Comparison of ENCODE assay signal across 17 cellular contexts in the genomic region with DNA sequence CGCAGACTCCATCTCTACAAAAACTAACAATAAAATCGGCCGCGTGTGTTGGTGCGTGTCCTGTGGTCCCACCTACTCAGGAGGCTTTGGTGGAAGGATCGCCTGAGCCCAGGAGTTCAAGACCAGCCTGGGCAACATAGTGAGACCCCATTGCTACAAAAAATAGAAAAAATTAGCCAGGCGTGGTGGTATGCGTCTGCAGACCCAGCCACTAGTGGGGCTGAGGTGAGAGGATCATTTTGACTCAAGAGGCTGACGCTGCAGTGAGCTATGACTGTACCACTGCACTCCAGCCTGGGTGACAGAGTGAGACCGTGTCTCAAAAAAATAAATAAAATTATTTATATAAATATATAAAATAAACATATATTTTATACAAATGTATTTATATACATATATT. TPM values are rescaled to one million over a fixed set of nuclear protein-coding genes. Genes with fewer than 3 reads are reported as not detected.
DNase-seq lines count a peak whose midpoint lies in the region; ATAC-seq and TF ChIP-seq lines count a peak whose summit lies in the region.
"Had no signal": no experiment of that assay in that cellular context is flagged by ENCODE, and none has a peak within 500 bp of the region (broad histone marks: within the 10 kb centered on the region; RNA-seq: fewer than 3 reads in every experiment).

No MANE protein-coding gene starts in this region.

- peaks cover 5 to 18% of the 10 kb centered on the region in 2 donors for H3K36me3 Mint-ChIP-seq in activated T-cell treated with anti-CD3 and anti-CD28 coated beads, Interleukin-2, amount 50 U/mL, for 72 hours (ENCODE audit: insufficient read depth in 2 of 2)
- peaks cover 24% of the 10 kb centered on the region for H3K36me3 Mint-ChIP-seq in activated T-cell treated with anti-CD3 and anti-CD28 coated beads, Interleukin-2, amount 50 U/mL, for 4 hours (ENCODE audit: insufficient read depth)
- H3K36me3 Mint-ChIP-seq in chondrocyte (ENCODE audit: low read depth), result peaks cover 11% of the 10 kb centered on the region

- peak; percentile 56 to 65 for ATAC-seq in activated T-cell treated with anti-CD3 and anti-CD28 coated beads, Interleukin-2, amount 50 U/mL, for 72 hours (replicated peaks in 1 of 2)
- no peak for ATAC-seq in activated T-cell treated with anti-CD3 and anti-CD28 coated beads, Interleukin-2, amount 50 U/mL, for 4 hours
- ATAC-seq: CD8-positive, alpha-beta T cell had no signal

- TF ChIP-seq CTCF in chondrocyte (IDR thresholded peaks at IDR 0.05), result no peak

- no peaks in the 10 kb centered on the region for H3K27me3 Mint-ChIP-seq in activated T-cell treated with anti-CD3 and anti-CD28 coated beads, Interleukin-2, amount 50 U/mL, for 72 hours (ENCODE audit: low read depth)
- H3K27me3 Mint-ChIP-seq in activated T-cell treated with anti-CD3 and anti-CD28 coated beads, Interleukin-2, amount 50 U/mL, for 4 hours (ENCODE audit: low read depth), result no peaks in the 10 kb centered on the region
- H3K27me3 Mint-ChIP-seq in chondrocyte (ENCODE audit: low read depth), result no peaks in the 10 kb centered on the region

- H3K27ac Mint-ChIP-seq in activated T-cell treated with anti-CD3 and anti-CD28 coated beads, Interleukin-2, amount 50 U/mL, for 72 hours, result no peak overlapping the region
- H3K27ac Mint-ChIP-seq in chondrocyte (ENCODE audit: unreplicated experiment), result no peak overlapping the region
- H3K27ac Mint-ChIP-seq: CD8-positive, alpha-beta T cell had no signal

- DNase-seq in activated T-cell treated with anti-CD3 and anti-CD28 coated beads, Interleukin-2, amount 50 U/mL, for 72 hours, result no peak
- DNase-seq in activated T-cell treated with anti-CD3 and anti-CD28 coated beads, Interleukin-2, amount 50 U/mL, for 4 hours, result no peak
- DNase-seq in stimulated activated CD4-positive, alpha-beta T cell treated with anti-CD3 and anti-CD28 coated beads, Interleukin-15, amount 100 ng/mL, for 24 hours, result peak; percentile 28
- DNase-seq in stimulated activated CD4-positive, alpha-beta T cell treated with anti-CD3 and anti-CD28 coated beads, Interleukin-12 subunit alpha, Interleukin-12 subunit beta, amount 100 ng/mL, for 4 hours, result no peak
- DNase-seq in chondrocyte (ENCODE audit: low spot score) (peak; percentile 30), midbrain (lab: John Stamatoyannopoulos, UW) (no peak), hepatic stellate cell (ENCODE audit: low spot score) (no peak), dedifferentiated amniotic fluid mesenchymal stem cell (ENCODE audit: extremely low spot score) (no peak)
- DNase-seq: CD8-positive, alpha-beta T cell; DMS79; NCI-H1048; NCI-H1436 treated with DMSO at 0.1 percent for 48 hours; NCI-H2029 treated with DMSO at 0.1 percent for 48 hours; NCI-H2171 treated with DMSO at 0.1 percent for 48 hours; NCI-H446 treated with DMSO at 0.1 percent for 48 hours; NCI-H748 treated with DMSO at 0.1 percent for 48 hours; RPMI8226 had no signal

- no peaks in the 10 kb centered on the region for H3K9me3 Mint-ChIP-seq in activated T-cell treated with anti-CD3 and anti-CD28 coated beads, Interleukin-2, amount 50 U/mL, for 72 hours
- H3K9me3 Mint-ChIP-seq in activated T-cell treated with anti-CD3 and anti-CD28 coated beads, Interleukin-2, amount 50 U/mL, for 4 hours, result no peaks in the 10 kb centered on the region
- no peaks in the 10 kb centered on the region for H3K9me3 Mint-ChIP-seq in chondrocyte (ENCODE audit: low read depth)
- H3K9me3 Mint-ChIP-seq: CD8-positive, alpha-beta T cell had no signal

- no peaks in the 10 kb centered on the region for H3K4me1 Mint-ChIP-seq in activated T-cell treated with anti-CD3 and anti-CD28 coated beads, Interleukin-2, amount 50 U/mL, for 72 hours (ENCODE audit: low read depth)
- H3K4me1 Mint-ChIP-seq in activated T-cell treated with anti-CD3 and anti-CD28 coated beads, Interleukin-2, amount 50 U/mL, for 4 hours (ENCODE audit: low read depth), result no peaks in the 10 kb centered on the region
- H3K4me1 Mint-ChIP-seq in chondrocyte (ENCODE audit: low read depth), result no peaks in the 10 kb centered on the region

- no peak overlapping the region for H3K4me3 Mint-ChIP-seq in activated T-cell treated with anti-CD3 and anti-CD28 coated beads, Interleukin-2, amount 50 U/mL, for 72 hours
- no peak overlapping the region for H3K4me3 Mint-ChIP-seq in activated T-cell treated with anti-CD3 and anti-CD28 coated beads, Interleukin-2, amount 50 U/mL, for 4 hours
- no peak overlapping the region for H3K4me3 Mint-ChIP-seq in chondrocyte (ENCODE audit: unreplicated experiment)
- H3K4me3 Mint-ChIP-seq: CD8-positive, alpha-beta T cell had no signal

RNA-seq across cellular contexts. Expression of a gene that starts 22.3 kb away (rescaled TPM):
- total RNA-seq in activated T-cell treated with anti-CD3 and anti-CD28 coated beads, Interleukin-2, amount 50 U/mL, for 72 hours, result 100 to 1,000 TPM in 1 of 2 donors, 10 to 100 TPM in 1; 70.4 to 101 TPM
- 10 to 100 TPM; 33.0 to 53.2 (median 36.9) TPM for total RNA-seq in activated T-cell treated with anti-CD3 and anti-CD28 coated beads, Interleukin-2, amount 50 U/mL, for 4 hours
- total RNA-seq in chondrocyte, result 19.6 to 29.0 TPM (median 20.2 TPM) in 3 replicates

RNA-seq across cellular contexts. Expression of a gene that starts 38.5 kb away (rescaled TPM):
- 100 to 1,000 TPM; 402 to 411 TPM for total RNA-seq in activated T-cell treated with anti-CD3 and anti-CD28 coated beads, Interleukin-2, amount 50 U/mL, for 72 hours
- total RNA-seq in activated T-cell treated with anti-CD3 and anti-CD28 coated beads, Interleukin-2, amount 50 U/mL, for 4 hours, result 100 to 1,000 TPM; 518 to 544 (median 518) TPM
- total RNA-seq in chondrocyte, result 270 to 332 TPM (median 327 TPM) in 3 replicates

Comparison
In these comparisons a context has a peak if more than half of its experiments do, and no peak if none do; other contexts are left out.
1. ATAC-seq: peak in activated T-cell treated with anti-CD3 and anti-CD28 coated beads, Interleukin-2, amount 50 U/mL, for 72 hours (2 of 2); none in activated T-cell treated with anti-CD3 and anti-CD28 coated beads, Interleukin-2, amount 50 U/mL, for 4 hours (0 of 2).
2. DNase-seq: peak in stimulated activated CD4-positive, alpha-beta T cell treated with anti-CD3 and anti-CD28 coated beads, Interleukin-15, amount 100 ng/mL, for 24 hours (single experiment) and chondrocyte (single experiment); none in activated T-cell treated with anti-CD3 and anti-CD28 coated beads, Interleukin-2, amount 50 U/mL, for 72 hours (0 of 2), activated T-cell treated with anti-CD3 and anti-CD28 coated beads, Interleukin-2, amount 50 U/mL, for 4 hours (single experiment), stimulated activated CD4-positive, alpha-beta T cell treated with anti-CD3 and anti-CD28 coated beads, Interleukin-12 subunit alpha, Interleukin-12 subunit beta, amount 100 ng/mL, for 4 hours (single experiment), midbrain (single experiment), hepatic stellate cell (single experiment) and dedifferentiated amniotic fluid mesenchymal stem cell (single experiment).